Comparison of ENCODE assay signal across 8 cellular contexts in genomic region chr1:154960446-154961136, GRCh38. TPM values are rescaled to one million over a fixed set of nuclear protein-coding genes. Genes with fewer than 3 reads are reported as not detected.
DNase-seq lines count a peak whose midpoint lies in the region; ATAC-seq and TF ChIP-seq lines count a peak whose summit lies in the region.

No MANE protein-coding gene starts in this region.

- peaks cover 36% of the 10 kb centered on the region for H3K36me3 Mint-ChIP-seq in activated CD8-positive, alpha-beta T cell treated with anti-CD3 and anti-CD28 coated beads for 36 hours (ENCODE audit: low read depth)
- H3K36me3 Mint-ChIP-seq in stimulated activated naive B cell treated with anti-CD40 and anti-IgM and Interleukin-4, amounts not matched to agents 10 μg/mL and 1 μg/mL and 100 μg/mL, for 72 hours, result peaks cover 25 to 34% of the 10 kb centered on the region in 2 donors

- intact Hi-C loops in activated CD8-positive, alpha-beta T cell treated with anti-CD3 and anti-CD28 coated beads for 36 hours (cut with micrococcal nuclease), result loop anchor here (5.0 kb wide), 1 partner anchor 37 kb away; no protein-coding TSS in a partner anchor

- no peak for DNase-seq in activated CD8-positive, alpha-beta T cell treated with anti-CD3 and anti-CD28 coated beads for 36 hours
- DNase-seq in iPS DF 6.9 (ENCODE audit: low read depth, low spot score) (no peak), activated gamma-delta T cell treated with Interleukin-2 at 50 U/mL for 16 hours (no peak), hepatic stellate cell (ENCODE audit: low spot score) (no peak), NCI-H446 (lab: John Stamatoyannopoulos, UW) (no peak), NCI-H69 (lab: John Stamatoyannopoulos, UW) (no peak)
- no peak for DNase-seq in stimulated activated naive B cell treated with anti-CD40 and anti-IgM and Interleukin-4, amounts not matched to agents 10 μg/mL and 1 μg/mL and 100 μg/mL, for 72 hours

- POLR2A ChIA-PET in activated CD8-positive, alpha-beta T cell treated with anti-CD3 and anti-CD28 coated beads for 36 hours (lab: Charles Lee), result interaction anchor here (0.9 to 3.7 kb wide), 10 partner anchors 9 to 39 kb away, joined by 3 to 55 read pairs (median 6); partner anchors contain the start of genes CKS1B, FLAD1, PMVK and SHC1

- no peak for ATAC-seq in activated CD8-positive, alpha-beta T cell treated with anti-CD3 and anti-CD28 coated beads for 36 hours
- ATAC-seq in stimulated activated naive B cell treated with anti-CD40 and anti-IgM and Interleukin-4, amounts not matched to agents 10 μg/mL and 1 μg/mL and 100 μg/mL, for 72 hours (replicated peaks), result no peak

- H3K36me3 ChIP-seq in HUES48 (ENCODE audit: control insufficient read depth, insufficient read depth, low read length) (peaks cover 44% of the 10 kb centered on the region), iPS DF 6.9 (ENCODE audit: control insufficient read depth, insufficient read depth, low read length) (peaks cover 17% of the 10 kb centered on the region)

- peak overlapping the region; percentile 97; the same call in 1 of the 2 replicates for H3K9ac ChIP-seq in HUES48 (ENCODE audit: low read depth, low read length)

- no peaks in the 10 kb centered on the region for H3K9me3 ChIP-seq in HUES48 (ENCODE audit: control insufficient read depth, insufficient read depth, low read length)
- no peaks in the 10 kb centered on the region for H3K9me3 ChIP-seq in iPS DF 6.9 (ENCODE audit: control insufficient read depth, insufficient read depth, low read length)

- peak overlapping the region; percentile 98 for H3K4me3 Mint-ChIP-seq in activated CD8-positive, alpha-beta T cell treated with anti-CD3 and anti-CD28 coated beads for 36 hours
- peak overlapping the region; percentile 88 for H3K4me3 Mint-ChIP-seq in stimulated activated naive B cell treated with anti-CD40 and anti-IgM and Interleukin-4, amounts not matched to agents 10 μg/mL and 1 μg/mL and 100 μg/mL, for 72 hours

- H3K4me1 Mint-ChIP-seq in activated CD8-positive, alpha-beta T cell treated with anti-CD3 and anti-CD28 coated beads for 36 hours (ENCODE audit: low read depth), result peaks cover 43% of the 10 kb centered on the region
- H3K4me1 Mint-ChIP-seq in stimulated activated naive B cell treated with anti-CD40 and anti-IgM and Interleukin-4, amounts not matched to agents 10 μg/mL and 1 μg/mL and 100 μg/mL, for 72 hours, result peaks cover 32 to 62% of the 10 kb centered on the region in 2 donors

- H3K27ac ChIP-seq in HUES48 (ENCODE audit: low read depth, low read length) (peak overlapping the region; percentile 98), iPS DF 6.9 (ENCODE audit: low read length) (no peak overlapping the region)

- H3K27me3 ChIP-seq in HUES48 (ENCODE audit: control insufficient read depth, insufficient read depth, low read length) (no peaks in the 10 kb centered on the region), iPS DF 6.9 (ENCODE audit: control insufficient read depth, insufficient read depth, low read length) (no peaks in the 10 kb centered on the region)

- TF ChIP-seq CTCF in activated CD8-positive, alpha-beta T cell treated with anti-CD3 and anti-CD28 coated beads for 36 hours (IDR thresholded peaks at IDR 0.05), result no peak

- WGBS in iPS DF 6.9 (ENCODE audit: insufficient coverage, insufficient read length), result no CpG with 5 or more reads among the region's 10 CpGs

- H3K4me1 ChIP-seq in HUES48 (ENCODE audit: control insufficient read depth, insufficient read depth, low read length), result peaks cover 26% of the 10 kb centered on the region
- H3K4me1 ChIP-seq in iPS DF 6.9 (ENCODE audit: control insufficient read depth, insufficient read depth, low read length), result peaks cover 3% of the 10 kb centered on the region; the same call in 1 of the 2 replicates

- no peaks in the 10 kb centered on the region for H3K27me3 Mint-ChIP-seq in activated CD8-positive, alpha-beta T cell treated with anti-CD3 and anti-CD28 coated beads for 36 hours
- no peaks in the 10 kb centered on the region for H3K27me3 Mint-ChIP-seq in stimulated activated naive B cell treated with anti-CD40 and anti-IgM and Interleukin-4, amounts not matched to agents 10 μg/mL and 1 μg/mL and 100 μg/mL, for 72 hours

- H3K9me3 Mint-ChIP-seq in activated CD8-positive, alpha-beta T cell treated with anti-CD3 and anti-CD28 coated beads for 36 hours, result no peaks in the 10 kb centered on the region
- no peaks in the 10 kb centered on the region for H3K9me3 Mint-ChIP-seq in stimulated activated naive B cell treated with anti-CD40 and anti-IgM and Interleukin-4, amounts not matched to agents 10 μg/mL and 1 μg/mL and 100 μg/mL, for 72 hours

- H3K27ac Mint-ChIP-seq in activated CD8-positive, alpha-beta T cell treated with anti-CD3 and anti-CD28 coated beads for 36 hours, result peak overlapping the region; percentile 92
- peak overlapping the region; percentile 93 for H3K27ac Mint-ChIP-seq in stimulated activated naive B cell treated with anti-CD40 and anti-IgM and Interleukin-4, amounts not matched to agents 10 μg/mL and 1 μg/mL and 100 μg/mL, for 72 hours

- CTCF ChIA-PET in activated CD8-positive, alpha-beta T cell treated with anti-CD3 and anti-CD28 coated beads for 36 hours (lab: Charles Lee), result interaction anchor here (1.0 to 2.4 kb wide), 15 partner anchors 9 to 124 kb away, joined by 3 to 30 read pairs (median 7); partner anchors contain the start of genes CKS1B, PMVK and SHC1

- peak overlapping the region; percentile 83 for H3K4me3 ChIP-seq in HUES48 (ENCODE audit: low read depth, low read length)
- H3K4me3 ChIP-seq in iPS DF 6.9 (ENCODE audit: low read length), result peak overlapping the region; percentile 81; the same call in 1 of the 2 replicates

RNA-seq across cellular contexts. Expression of gene PYGO2, which starts 1.0 kb away (rescaled TPM):
- total RNA-seq in activated CD8-positive, alpha-beta T cell treated with anti-CD3 and anti-CD28 coated beads for 36 hours, result 10 to 100 TPM; 21.2 to 21.8 TPM

RNA-seq across cellular contexts. Expression of gene PBXIP1, which starts 4.7 kb away (rescaled TPM):
- 10 to 100 TPM; 17.7 to 19.4 TPM for total RNA-seq in activated CD8-positive, alpha-beta T cell treated with anti-CD3 and anti-CD28 coated beads for 36 hours

RNA-seq across cellular contexts. Expression of gene SHC1, which starts 10.0 kb away (rescaled TPM):
- total RNA-seq in activated CD8-positive, alpha-beta T cell treated with anti-CD3 and anti-CD28 coated beads for 36 hours, result 10 to 100 TPM; 32.3 to 34.2 TPM

RNA-seq across cellular contexts. Expression of gene CKS1B, which starts 13.9 kb away (rescaled TPM):
- total RNA-seq in activated CD8-positive, alpha-beta T cell treated with anti-CD3 and anti-CD28 coated beads for 36 hours, result 100 to 1,000 TPM; 172 to 173 TPM

RNA-seq across cellular contexts. Expression of gene FLAD1, which starts 22.6 kb away (rescaled TPM):
- 10 to 100 TPM; 31.5 to 32.9 TPM for total RNA-seq in activated CD8-positive, alpha-beta T cell treated with anti-CD3 and anti-CD28 coated beads for 36 hours
